Comparison of ENCODE assay signal across 8 cellular contexts in genomic region chr3:101677436-101678286, GRCh38. TPM values are rescaled to one million over a fixed set of nuclear protein-coding genes. Genes with fewer than 3 reads are reported as not detected.
DNase-seq lines count a peak whose midpoint lies in the region; ATAC-seq and TF ChIP-seq lines count a peak whose summit lies in the region.

No MANE protein-coding gene starts in this region.

- peak overlapping the region; percentile 89 for H3K4me3 Mint-ChIP-seq in memory B cell

- H3K9me3 Mint-ChIP-seq in memory B cell = no peaks in the 10 kb centered on the region

- H3K36me3 Mint-ChIP-seq in memory B cell = peaks cover 15% of the 10 kb centered on the region

- H3K27ac ChIP-seq in cardiac muscle cell = peak overlapping the region; percentile 93
- H3K27ac ChIP-seq in brain microvascular endothelial cell = no peak overlapping the region
- no peak overlapping the region for H3K27ac ChIP-seq in urinary bladder (ENCODE audit: low read depth)

- H3K36me3 ChIP-seq in cardiac muscle cell = peaks cover 28% of the 10 kb centered on the region
- H3K36me3 ChIP-seq in brain microvascular endothelial cell (replicated peaks) = peaks cover 28% of the 10 kb centered on the region
- peaks cover 2% of the 10 kb centered on the region for H3K36me3 ChIP-seq in urinary bladder (ENCODE audit: insufficient read depth)

- no peaks in the 10 kb centered on the region for H3K27me3 Mint-ChIP-seq in memory B cell

- intact Hi-C loops in Right ventricle myocardium inferior (cut with DNase I) = loop anchor here (1.0 to 2.0 kb wide), 3 partner anchors 9 to 103 kb away; partner anchors contain the start of genes NXPE3, PCNP and RPL24

- DNase-seq in cardiac muscle cell (ENCODE audit: low read depth in 1 of 2, low spot score in 1 of 2) (no peak), Right ventricle myocardium inferior (ENCODE audit: missing footprints) (no peak), brain microvascular endothelial cell (no peak), memory B cell (ENCODE audit: low spot score in 2 of 2) (no peak), NCI-H526 (lab: John Stamatoyannopoulos, UW) (no peak), NCI-H1105 treated with DMSO at 0.1 percent for 48 hours (lab: John Stamatoyannopoulos, UW) (no peak)

- H3K27me3 ChIP-seq in cardiac muscle cell = no peaks in the 10 kb centered on the region
- H3K27me3 ChIP-seq in brain microvascular endothelial cell (replicated peaks) = no peaks in the 10 kb centered on the region

- peaks cover 16% of the 10 kb centered on the region for H3K4me1 Mint-ChIP-seq in memory B cell

- peaks cover 5% of the 10 kb centered on the region for H3K4me1 ChIP-seq in cardiac muscle cell (ENCODE audit: low read depth)
- H3K4me1 ChIP-seq in urinary bladder (ENCODE audit: insufficient read depth) = no peaks in the 10 kb centered on the region

- WGBS in urinary bladder = 48% methylated on average over 29 of the region's 29 CpGs

- peak overlapping the region; percentile 35 for H3K4me3 ChIP-seq in cardiac muscle cell
- H3K4me3 ChIP-seq in brain microvascular endothelial cell (ENCODE audit: low read depth, low read length) = peak overlapping the region; percentile 44
- H3K4me3 ChIP-seq in urinary bladder (ENCODE audit: low read depth, low read length) = peak overlapping the region; percentile 81

- no peaks in the 10 kb centered on the region for H3K9me3 ChIP-seq in cardiac muscle cell (ENCODE audit: low read depth)

- ATAC-seq in Right ventricle myocardium inferior = no peak
- ATAC-seq in memory B cell (ENCODE audit: low read depth) = no peak
- ATAC-seq in GM21723 (IDR thresholded peaks at IDR 0.05; ENCODE audit: unreplicated experiment) = no peak

- H3K27ac Mint-ChIP-seq in memory B cell = peak overlapping the region; percentile 94

- no peak for TF ChIP-seq CTCF in cardiac muscle cell (IDR thresholded peaks at IDR 0.05; ENCODE audit: low read depth, low read length)
- TF ChIP-seq CTCF in brain microvascular endothelial cell (IDR thresholded peaks at IDR 0.05; ENCODE audit: low read depth, low read length, missing control alignments) = no peak

- in situ Hi-C loops in brain microvascular endothelial cell (cut with HindIII; ENCODE audit: low pct_ligation_motif_present, low sequenced_read_pairs) = no loop called here

RNA-seq across cellular contexts. Expression of gene ZBTB11, which starts 0.7 kb away (rescaled TPM):
- total RNA-seq in cardiac muscle cell (9.0 and 15.8 TPM in 2 replicates), Right ventricle myocardium inferior (9.7 TPM), urinary bladder (41.1 TPM)
- polyA plus RNA-seq in cardiac muscle cell (7.3 and 8.7 TPM in 2 replicates), urinary bladder (9.0 TPM)

RNA-seq across cellular contexts. Expression of gene RPL24, which starts 8.9 kb away (rescaled TPM):
- 1,120 and 1,418 TPM in 2 replicates for total RNA-seq in cardiac muscle cell
- 557 and 617 TPM in 2 replicates for polyA plus RNA-seq in cardiac muscle cell
- total RNA-seq in Right ventricle myocardium inferior = 829 TPM
- total RNA-seq in urinary bladder = 2,278 TPM
- 1,322 TPM for polyA plus RNA-seq in urinary bladder

RNA-seq across cellular contexts. Expression of gene CEP97, which starts 46.8 kb away (rescaled TPM):
- total RNA-seq in cardiac muscle cell (11.8 and 20.4 TPM in 2 replicates), Right ventricle myocardium inferior (7.3 TPM), urinary bladder (34.4 TPM)
- polyA plus RNA-seq in cardiac muscle cell (3.4 and 7.7 TPM in 2 replicates), urinary bladder (3.4 TPM)
